ENCODE assay signal across 17 cellular contexts in the genomic region with DNA sequence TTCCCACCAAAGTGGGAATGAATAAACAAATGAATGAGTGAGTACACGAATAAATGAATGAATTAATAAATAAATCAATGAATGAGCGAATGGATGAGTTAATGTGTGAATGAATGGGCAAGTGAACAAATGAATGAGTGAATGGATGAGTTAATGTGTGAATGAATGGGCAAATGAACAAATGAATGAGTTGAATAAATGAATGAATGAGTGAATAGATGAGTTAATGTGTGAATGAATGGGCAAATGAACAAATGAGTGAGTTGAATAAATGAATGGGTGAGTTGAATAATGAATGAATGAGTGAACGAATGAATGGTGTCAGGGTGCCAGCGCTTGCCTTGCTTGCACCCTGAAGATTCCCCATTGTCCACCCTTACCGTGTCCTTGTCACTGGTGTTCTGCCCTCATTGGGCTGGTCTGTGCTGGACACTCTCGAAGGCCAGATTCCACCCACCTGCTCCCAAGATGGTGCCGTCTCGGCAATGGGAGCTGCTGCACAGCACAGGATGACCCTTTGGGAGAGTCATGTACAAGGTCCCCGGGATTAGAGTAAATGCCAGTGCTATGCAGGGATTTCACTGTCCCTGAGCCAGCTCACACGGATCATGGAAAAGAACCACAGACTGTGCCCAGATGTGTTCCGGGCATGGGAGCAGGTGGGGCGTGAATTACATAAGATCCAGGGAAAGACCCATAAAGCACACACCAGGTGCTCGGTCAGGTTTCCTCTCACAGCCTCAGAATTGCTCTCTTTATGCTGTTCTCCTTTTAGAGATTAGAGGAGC.
DNase-seq lines count a peak whose midpoint lies in the region; ATAC-seq, FAIRE-seq and TF ChIP-seq lines count a peak whose summit lies in the region.
"Had no signal": no experiment of that assay in that cellular context is flagged by ENCODE, and none has a peak within 500 bp of the region (broad histone marks: within the 10 kb centered on the region; RNA-seq: fewer than 3 reads in every experiment).

No MANE protein-coding gene starts in this region.

- no peak for TF ChIP-seq RAD21 in GM12878 (IDR thresholded peaks at IDR 0.05; ENCODE audit: insufficient read depth, low read depth, low read length)

- H3K4me3 ChIP-seq in GM12878 (no peak overlapping the region), upper lobe of right lung (no peak overlapping the region), ascending aorta (no peak overlapping the region)
- H3K4me3 ChIP-seq: esophagus squamous epithelium, SJSA1 had no signal

- ATAC-seq in GM12878 (no peak), upper lobe of right lung (peak; percentile 20), GM19351 (IDR thresholded peaks at IDR 0.05; ENCODE audit: unreplicated experiment) (no peak)
- no peak for ATAC-seq in naive thymus-derived CD8-positive, alpha-beta T cell

- no peak overlapping the region for H3K9ac ChIP-seq in GM12878 (ENCODE audit: control insufficient read depth, insufficient read depth, low read length)

- H3K27ac ChIP-seq in GM12878 (ENCODE audit: control insufficient read depth, insufficient read depth): no peak overlapping the region
- no peak overlapping the region for H3K27ac ChIP-seq in upper lobe of right lung
- H3K27ac ChIP-seq in ascending aorta: no peak overlapping the region
- H3K27ac ChIP-seq: esophagus squamous epithelium, SJSA1 had no signal

- POLR2A ChIA-PET in GM12878 (lab: Charles Lee): interaction anchor here (0.5 to 0.6 kb wide), 2 partner anchors 63 to 121 kb away, joined by 3 read pairs; no protein-coding TSS in a partner anchor
- POLR2A ChIA-PET in naive thymus-derived CD8-positive, alpha-beta T cell (lab: Charles Lee): interaction anchor here (0.5 to 0.6 kb wide), 2 partner anchors 198 to 252 kb away, joined by 3 read pairs; no protein-coding TSS in a partner anchor

- no peak for FAIRE-seq in GM12878 (lab: Jason Lieb, UNC)

- TF ChIP-seq EP300 in GM12878 (IDR thresholded peaks at IDR 0.05; ENCODE audit: borderline replicate concordance in 1 of 2, control insufficient read depth in 1 of 2, low read depth in 2 of 2, low read length in 2 of 2): no peak

- intact Hi-C loops in GM12878 (cut with micrococcal nuclease; ENCODE audit: unreplicated experiment) (no loop called here), upper lobe of right lung (cut with DNase I) (no loop called here), ascending aorta (cut with DNase I) (no loop called here)

- no peaks in the 10 kb centered on the region for H3K36me3 ChIP-seq in GM12878 (ENCODE audit: control insufficient read depth in 2 of 2, insufficient read depth in 2 of 2, low read length in 1 of 2)
- no peaks in the 10 kb centered on the region for H3K36me3 ChIP-seq in upper lobe of right lung
- no peaks in the 10 kb centered on the region for H3K36me3 ChIP-seq in ascending aorta
- H3K36me3 ChIP-seq: esophagus squamous epithelium, SJSA1 had no signal

- H3K27me3 ChIP-seq in GM12878 (replicated peaks in 1 of 2; ENCODE audit: control insufficient read depth in 2 of 2, insufficient read depth in 2 of 2, low read length in 1 of 2) (no peaks in the 10 kb centered on the region), upper lobe of right lung (no peaks in the 10 kb centered on the region), ascending aorta (no peaks in the 10 kb centered on the region)
- H3K27me3 ChIP-seq: esophagus squamous epithelium, SJSA1 had no signal

- no peaks in the 10 kb centered on the region for H3K36me3 Mint-ChIP-seq in T-helper 1 cell treated with Interleukin-12 subunit alpha and Interleukin-12 subunit beta and Interleukin-4 antibody, amounts not matched to agents 30 μg/mL and 1 μg/mL, for 36 hours (ENCODE audit: low read depth)
- H3K36me3 Mint-ChIP-seq in naive thymus-derived CD8-positive, alpha-beta T cell: peaks cover 0 to 7% (median 4%) of the 10 kb centered on the region in 3 donors
- H3K36me3 Mint-ChIP-seq: immature natural killer cell had no signal

- H3K27ac Mint-ChIP-seq in T-helper 1 cell treated with Interleukin-12 subunit alpha and Interleukin-12 subunit beta and Interleukin-4 antibody, amounts not matched to agents 30 μg/mL and 1 μg/mL, for 36 hours: peak overlapping the region; percentile 16
- H3K27ac Mint-ChIP-seq in naive thymus-derived CD8-positive, alpha-beta T cell: peak overlapping the region in 1 of 10 donors; percentile 69
- H3K27ac Mint-ChIP-seq: activated naive CD8-positive, alpha-beta T cell had no signal

- H3K4me1 ChIP-seq in GM12878 (ENCODE audit: control insufficient read depth, insufficient read depth, low read length) (no peaks in the 10 kb centered on the region), upper lobe of right lung (no peaks in the 10 kb centered on the region), ascending aorta (no peaks in the 10 kb centered on the region)
- H3K4me1 ChIP-seq: SJSA1 had no signal

- H3K4me1 Mint-ChIP-seq in T-helper 1 cell treated with Interleukin-12 subunit alpha and Interleukin-12 subunit beta and Interleukin-4 antibody, amounts not matched to agents 30 μg/mL and 1 μg/mL, for 36 hours (ENCODE audit: low read depth): no peaks in the 10 kb centered on the region
- peaks cover 15 to 35% (median 23%) of the 10 kb centered on the region in 4 donors for H3K4me1 Mint-ChIP-seq in naive thymus-derived CD8-positive, alpha-beta T cell

- H2AFZ ChIP-seq in GM12878 (ENCODE audit: control insufficient read depth, low read depth, low read length): no peak overlapping the region

- no peaks in the 10 kb centered on the region; the same call in 1 of the 2 replicates for H3K79me2 ChIP-seq in GM12878 (ENCODE audit: control insufficient read depth, insufficient read depth, low read length)

- RAD21 ChIA-PET in GM12878 (lab: Charles Lee; ENCODE audit: unreplicated experiment): no interaction called here

- BruUV-seq in GM12878 (replicated peaks; lab: Mats Ljungman, UMichigan): TSS peak; percentile 37

- no peak overlapping the region for H3K4me3 Mint-ChIP-seq in T-helper 1 cell treated with Interleukin-12 subunit alpha and Interleukin-12 subunit beta and Interleukin-4 antibody, amounts not matched to agents 30 μg/mL and 1 μg/mL, for 36 hours
- H3K4me3 Mint-ChIP-seq in naive thymus-derived CD8-positive, alpha-beta T cell: no peak overlapping the region
- H3K4me3 Mint-ChIP-seq: activated naive CD8-positive, alpha-beta T cell; immature natural killer cell had no signal

- no peak overlapping the region for H3K4me2 ChIP-seq in GM12878 (ENCODE audit: control insufficient read depth, insufficient read depth)

- TF ChIP-seq POLR2A in GM12878 (IDR thresholded peaks at IDR 0.05; ENCODE audit: low read depth, low read length): no peak

- CTCF ChIA-PET in GM12878 (lab: Yijun Ruan, JAX): no interaction called here

- TF ChIP-seq CTCF in GM12878 (IDR thresholded peaks at IDR 0.05 in 2 of 3, conservative IDR thresholded peaks at IDR 0.05 in 1 of 3; ENCODE audit: control insufficient read depth in 2 of 3, extremely low read depth in 1 of 3, insufficient read depth in 1 of 3, low read depth in 3 of 3, low read length in 3 of 3) (no peak), upper lobe of right lung (IDR thresholded peaks at IDR 0.05) (no peak), ascending aorta (IDR thresholded peaks at IDR 0.05) (no peak)

- peaks cover 16% of the 10 kb centered on the region for H3K27me3 Mint-ChIP-seq in T-helper 1 cell treated with Interleukin-12 subunit alpha and Interleukin-12 subunit beta and Interleukin-4 antibody, amounts not matched to agents 30 μg/mL and 1 μg/mL, for 36 hours (ENCODE audit: low read depth)
- H3K27me3 Mint-ChIP-seq in naive thymus-derived CD8-positive, alpha-beta T cell: no peaks in the 10 kb centered on the region
- H3K27me3 Mint-ChIP-seq: activated naive CD8-positive, alpha-beta T cell had no signal

- no peak for DNase-seq in T-helper 1 cell
- peak; percentile 68 for DNase-seq in NCI-H345 (lab: John Stamatoyannopoulos, UW)
- no peak for DNase-seq in GM12878 (ENCODE audit: low read depth, low spot score)
- no peak for DNase-seq in upper lobe of right lung
- DNase-seq in ascending aorta (ENCODE audit: low spot score in 2 of 2): no peak
- no peak for DNase-seq in naive thymus-derived CD8-positive, alpha-beta T cell
- DNase-seq: activated T-cell treated with anti-CD3 and anti-CD28 coated beads, Interleukin-2, amount 50 U/mL, for 48 hours; esophagus squamous epithelium; glutamatergic neuron; immature natural killer cell; KG1; mammary epithelial cell; NCI-H1436 treated with DMSO at 0.1 percent for 48 hours had no signal

- no peaks in the 10 kb centered on the region; the same call in 1 of the 2 replicates for H4K20me1 ChIP-seq in GM12878 (ENCODE audit: control insufficient read depth, insufficient read depth)

- SMC1A ChIA-PET in GM12878 (lab: Charles Lee; ENCODE audit: uncharacterized antibody, unreplicated experiment): interaction anchor here (1.1 kb wide), 2 partner anchors 12 to 56 kb away, joined by 3 to 4 read pairs; no protein-coding TSS in a partner anchor

- 95% methylated on average over 13 of the region's 13 CpGs for WGBS in GM12878 (ENCODE audit: insufficient coverage, insufficient replicate concordance, low lambda C conversion rate, missing lambda C conversion rate)

- in situ Hi-C loops in GM12878 (cut with MboI): no loop called here

- no peaks in the 10 kb centered on the region; the same call in 2 of the 3 replicates for H3K9me3 ChIP-seq in GM12878 (replicated peaks; ENCODE audit: control insufficient read depth, insufficient read depth, low read length)
- no peaks in the 10 kb centered on the region for H3K9me3 ChIP-seq in upper lobe of right lung
- H3K9me3 ChIP-seq in ascending aorta: no peaks in the 10 kb centered on the region
- H3K9me3 ChIP-seq: esophagus squamous epithelium, SJSA1 had no signal

- no peaks in the 10 kb centered on the region for H3K9me3 Mint-ChIP-seq in T-helper 1 cell treated with Interleukin-12 subunit alpha and Interleukin-12 subunit beta and Interleukin-4 antibody, amounts not matched to agents 30 μg/mL and 1 μg/mL, for 36 hours
- peaks cover 0 to 2% (median 0%) of the 10 kb centered on the region in 9 donors for H3K9me3 Mint-ChIP-seq in naive thymus-derived CD8-positive, alpha-beta T cell

TF ChIP-seq in GM12878, 131 proteins besides CTCF, POLR2A, EP300 and RAD21:
- TF ChIP-seq ZNF24 (IDR thresholded peaks at IDR 0.05) (peak; percentile 96), ZNF217 (IDR thresholded peaks at IDR 0.05) (no peak)
